In genomic region chr2:66691199-66691975, GRCh38 we compare ENCODE assay signal across 14 cellular contexts.
DNase-seq lines count a peak whose midpoint lies in the region; ATAC-seq and TF ChIP-seq lines count a peak whose summit lies in the region.
"Had no signal": no experiment of that assay in that cellular context is flagged by ENCODE, and none has a peak within 500 bp of the region (broad histone marks: within the 10 kb centered on the region; RNA-seq: fewer than 3 reads in every experiment).

No MANE protein-coding gene starts in this region.

- peaks cover 9% of the 10 kb centered on the region for H3K4me1 ChIP-seq in hepatocyte (ENCODE audit: insufficient read depth)
- no peaks in the 10 kb centered on the region for H3K4me1 ChIP-seq in prostate gland (replicated peaks)
- H3K4me1 ChIP-seq in aorta (ENCODE audit: control insufficient read depth in 1 of 2, insufficient read depth in 2 of 2, low read length in 2 of 2) = no peaks in the 10 kb centered on the region
- H3K4me1 ChIP-seq in PC-9 (replicated peaks; ENCODE audit: insufficient read depth) = no peaks in the 10 kb centered on the region

- H3K79me2 ChIP-seq in hepatocyte (no peaks in the 10 kb centered on the region), PC-9 (ENCODE audit: low read depth) (no peaks in the 10 kb centered on the region)

- H3K9me3 ChIP-seq in hepatocyte (ENCODE audit: low read depth) (no peaks in the 10 kb centered on the region), prostate gland (no peaks in the 10 kb centered on the region), aorta (ENCODE audit: control insufficient read depth, low read length) (no peaks in the 10 kb centered on the region), PC-9 (ENCODE audit: insufficient read depth, low read depth) (no peaks in the 10 kb centered on the region)

- peak overlapping the region; percentile 18 for H3K27ac ChIP-seq in hepatocyte
- peak overlapping the region; percentile 31 to 58 for H3K27ac ChIP-seq in prostate gland
- H3K27ac ChIP-seq in aorta (ENCODE audit: low read depth in 1 of 2, low read length in 2 of 2) = no peak overlapping the region
- no peak overlapping the region for H3K27ac ChIP-seq in PC-9

- H3F3A ChIP-seq in PC-9 (ENCODE audit: insufficient read depth, low read depth) = no peaks in the 10 kb centered on the region

- peak; percentile 86 for DNase-seq in G401 (ENCODE audit: low spot score)
- DNase-seq in amniotic epithelial cell (ENCODE audit: low read depth) = peak; percentile 8
- DNase-seq in hepatocyte (ENCODE audit: low spot score) = no peak
- no peak for DNase-seq in prostate gland (ENCODE audit: low spot score)
- DNase-seq in aorta = no peak
- no peak for DNase-seq in NCI-H1105 (lab: John Stamatoyannopoulos, UW)
- DNase-seq in PC-9 = no peak
- DNase-seq: activated T-cell treated with anti-CD3 and anti-CD28 coated beads, Interleukin-2, amount 50 U/mL, for 72 hours; natural killer cell; NCI-H146; SHP77 treated with DMSO at 0.1 percent for 48 hours; stimulated activated naive B cell treated with anti-CD40 and anti-IgM and Interleukin-4, amounts not matched to agents 10 μg/mL and 1 μg/mL and 100 μg/mL, for 72 hours; T-helper 2 cell had no signal

- TF ChIP-seq POLR2A in prostate gland (IDR thresholded peaks at IDR 0.05) = no peak

- H3K36me3 ChIP-seq in hepatocyte (replicated peaks; ENCODE audit: insufficient read depth, low read depth) (no peaks in the 10 kb centered on the region), prostate gland (no peaks in the 10 kb centered on the region), aorta (ENCODE audit: control insufficient read depth in 1 of 2, insufficient read depth in 2 of 2, low read length in 1 of 2) (no peaks in the 10 kb centered on the region), PC-9 (ENCODE audit: low read depth) (no peaks in the 10 kb centered on the region)

- no peaks in the 10 kb centered on the region for H4K20me1 ChIP-seq in hepatocyte (ENCODE audit: insufficient read depth, poor library complexity, severe bottlenecking)
- 0 out of 2 replicates have a peak, but pooled peaks cover 5% of the 10 kb centered on the region for H4K20me1 ChIP-seq in PC-9 (ENCODE audit: insufficient read depth)

- peak overlapping the region; percentile 58 for H3K4me2 ChIP-seq in hepatocyte
- H3K4me2 ChIP-seq in PC-9 = no peak overlapping the region

- H3K9me2 ChIP-seq in hepatocyte (replicated peaks; ENCODE audit: insufficient read depth) (no peaks in the 10 kb centered on the region), PC-9 (ENCODE audit: insufficient read depth) (no peaks in the 10 kb centered on the region)

- ATAC-seq in GM18520 (IDR thresholded peaks at IDR 0.05; ENCODE audit: unreplicated experiment) (no peak), aorta (ENCODE audit: low FRiP score) (no peak)
- ATAC-seq: activated T-cell treated with anti-CD3 and anti-CD28 coated beads, Interleukin-2, amount 50 U/mL, for 72 hours; natural killer cell; stimulated activated naive B cell treated with anti-CD40 and anti-IgM and Interleukin-4, amounts not matched to agents 10 μg/mL and 1 μg/mL and 100 μg/mL, for 72 hours had no signal

- H2AFZ ChIP-seq in hepatocyte (no peak overlapping the region), PC-9 (no peak overlapping the region)

- no peaks in the 10 kb centered on the region for H3K27me3 ChIP-seq in hepatocyte
- H3K27me3 ChIP-seq in prostate gland (replicated peaks; ENCODE audit: insufficient read depth) = no peaks in the 10 kb centered on the region
- H3K27me3 ChIP-seq in aorta (ENCODE audit: control insufficient read depth in 1 of 2, insufficient read depth in 2 of 2, low read length in 1 of 2) = no peaks in the 10 kb centered on the region
- H3K27me3 ChIP-seq in PC-9 (ENCODE audit: insufficient read depth, low read depth) = no peaks in the 10 kb centered on the region

- CTCF ChIA-PET in PC-9 (lab: Charles Lee) = no interaction called here

- WGBS in hepatocyte (ENCODE audit: low lambda C conversion rate, missing lambda C conversion rate) = 36% methylated on average over 8 of the region's 8 CpGs
- 52% methylated on average over 8 of the region's 8 CpGs for WGBS in prostate gland
- 80 to 82% methylated on average over 8 of the region's 8 CpGs for WGBS in aorta, 2 donors

- TF ChIP-seq CTCF in hepatocyte (IDR thresholded peaks at IDR 0.05; ENCODE audit: poor library complexity) (no peak), prostate gland (IDR thresholded peaks at IDR 0.05) (no peak), PC-9 (conservative IDR thresholded peaks at IDR 0.05) (no peak)

- no TSS peak for BruUV-seq in PC-9 (replicated peaks; lab: Mats Ljungman, UMichigan)

- POLR2A ChIA-PET in PC-9 (lab: Charles Lee; ENCODE audit: unreplicated experiment) = no interaction called here

- in situ Hi-C loops in G401 (cut with HindIII; ENCODE audit: low sequenced_read_pairs) = no loop called here

- intact Hi-C loops in prostate gland (cut with DNase I) = loop anchor here (5.0 to 10.0 kb wide), 3 partner anchors 526 to 1153 kb away; no protein-coding TSS in a partner anchor
- intact Hi-C loops in aorta (cut with DNase I) = no loop called here
- intact Hi-C loops in PC-9 (cut with micrococcal nuclease; ENCODE audit: unreplicated experiment) = no loop called here

- H3K4me3 ChIP-seq in hepatocyte (peak overlapping the region; percentile 2), prostate gland (peak overlapping the region; percentile 11 to 20), aorta (ENCODE audit: low read length in 2 of 2) (no peak overlapping the region), PC-9 (no peak overlapping the region)

Comparison
In these comparisons a context has a peak if more than half of its experiments do, and no peak if none do; other contexts are left out.
1. DNase-seq: peak in G401 (single experiment) and amniotic epithelial cell (single experiment); none in hepatocyte (single experiment), prostate gland (single experiment), aorta (0 of 2), NCI-H1105 (single experiment) and PC-9 (0 of 2).
2. H3K27ac ChIP-seq: peak in hepatocyte (single experiment) and prostate gland (2 of 2); none in aorta (0 of 2) and PC-9 (single experiment).
3. H3K4me3 ChIP-seq: peak in hepatocyte (single experiment) and prostate gland (2 of 2); none in aorta (0 of 2) and PC-9 (single experiment).